ENCODE assay signal across 1 cellular context in the genomic region with DNA sequence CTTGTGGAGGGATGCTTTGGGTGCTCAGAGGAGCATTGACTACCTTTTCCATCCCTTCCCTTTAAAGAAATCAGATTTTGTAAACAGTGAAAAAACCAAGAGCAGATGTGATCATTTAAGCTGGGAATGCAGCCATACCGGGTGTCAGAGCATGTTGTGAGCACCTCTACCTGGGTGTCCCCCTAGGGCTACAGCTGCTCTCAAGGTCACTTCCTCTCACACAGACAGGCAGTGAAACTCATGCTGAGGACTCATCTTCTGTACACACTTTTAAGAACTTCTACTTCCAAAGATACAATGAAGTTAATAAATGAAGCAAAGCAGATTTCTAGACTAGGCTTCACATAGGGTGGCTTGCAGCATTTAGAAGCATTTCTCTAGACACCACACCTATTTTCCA.
TF ChIP-seq lines count a peak whose summit lies in the region.

No MANE protein-coding gene starts in this region.

TF ChIP-seq in GM23338, 12 proteins besides CTCF, POLR2A, EP300 and RAD21 (continued from another document):
- TF ChIP-seq, protein P1, sequence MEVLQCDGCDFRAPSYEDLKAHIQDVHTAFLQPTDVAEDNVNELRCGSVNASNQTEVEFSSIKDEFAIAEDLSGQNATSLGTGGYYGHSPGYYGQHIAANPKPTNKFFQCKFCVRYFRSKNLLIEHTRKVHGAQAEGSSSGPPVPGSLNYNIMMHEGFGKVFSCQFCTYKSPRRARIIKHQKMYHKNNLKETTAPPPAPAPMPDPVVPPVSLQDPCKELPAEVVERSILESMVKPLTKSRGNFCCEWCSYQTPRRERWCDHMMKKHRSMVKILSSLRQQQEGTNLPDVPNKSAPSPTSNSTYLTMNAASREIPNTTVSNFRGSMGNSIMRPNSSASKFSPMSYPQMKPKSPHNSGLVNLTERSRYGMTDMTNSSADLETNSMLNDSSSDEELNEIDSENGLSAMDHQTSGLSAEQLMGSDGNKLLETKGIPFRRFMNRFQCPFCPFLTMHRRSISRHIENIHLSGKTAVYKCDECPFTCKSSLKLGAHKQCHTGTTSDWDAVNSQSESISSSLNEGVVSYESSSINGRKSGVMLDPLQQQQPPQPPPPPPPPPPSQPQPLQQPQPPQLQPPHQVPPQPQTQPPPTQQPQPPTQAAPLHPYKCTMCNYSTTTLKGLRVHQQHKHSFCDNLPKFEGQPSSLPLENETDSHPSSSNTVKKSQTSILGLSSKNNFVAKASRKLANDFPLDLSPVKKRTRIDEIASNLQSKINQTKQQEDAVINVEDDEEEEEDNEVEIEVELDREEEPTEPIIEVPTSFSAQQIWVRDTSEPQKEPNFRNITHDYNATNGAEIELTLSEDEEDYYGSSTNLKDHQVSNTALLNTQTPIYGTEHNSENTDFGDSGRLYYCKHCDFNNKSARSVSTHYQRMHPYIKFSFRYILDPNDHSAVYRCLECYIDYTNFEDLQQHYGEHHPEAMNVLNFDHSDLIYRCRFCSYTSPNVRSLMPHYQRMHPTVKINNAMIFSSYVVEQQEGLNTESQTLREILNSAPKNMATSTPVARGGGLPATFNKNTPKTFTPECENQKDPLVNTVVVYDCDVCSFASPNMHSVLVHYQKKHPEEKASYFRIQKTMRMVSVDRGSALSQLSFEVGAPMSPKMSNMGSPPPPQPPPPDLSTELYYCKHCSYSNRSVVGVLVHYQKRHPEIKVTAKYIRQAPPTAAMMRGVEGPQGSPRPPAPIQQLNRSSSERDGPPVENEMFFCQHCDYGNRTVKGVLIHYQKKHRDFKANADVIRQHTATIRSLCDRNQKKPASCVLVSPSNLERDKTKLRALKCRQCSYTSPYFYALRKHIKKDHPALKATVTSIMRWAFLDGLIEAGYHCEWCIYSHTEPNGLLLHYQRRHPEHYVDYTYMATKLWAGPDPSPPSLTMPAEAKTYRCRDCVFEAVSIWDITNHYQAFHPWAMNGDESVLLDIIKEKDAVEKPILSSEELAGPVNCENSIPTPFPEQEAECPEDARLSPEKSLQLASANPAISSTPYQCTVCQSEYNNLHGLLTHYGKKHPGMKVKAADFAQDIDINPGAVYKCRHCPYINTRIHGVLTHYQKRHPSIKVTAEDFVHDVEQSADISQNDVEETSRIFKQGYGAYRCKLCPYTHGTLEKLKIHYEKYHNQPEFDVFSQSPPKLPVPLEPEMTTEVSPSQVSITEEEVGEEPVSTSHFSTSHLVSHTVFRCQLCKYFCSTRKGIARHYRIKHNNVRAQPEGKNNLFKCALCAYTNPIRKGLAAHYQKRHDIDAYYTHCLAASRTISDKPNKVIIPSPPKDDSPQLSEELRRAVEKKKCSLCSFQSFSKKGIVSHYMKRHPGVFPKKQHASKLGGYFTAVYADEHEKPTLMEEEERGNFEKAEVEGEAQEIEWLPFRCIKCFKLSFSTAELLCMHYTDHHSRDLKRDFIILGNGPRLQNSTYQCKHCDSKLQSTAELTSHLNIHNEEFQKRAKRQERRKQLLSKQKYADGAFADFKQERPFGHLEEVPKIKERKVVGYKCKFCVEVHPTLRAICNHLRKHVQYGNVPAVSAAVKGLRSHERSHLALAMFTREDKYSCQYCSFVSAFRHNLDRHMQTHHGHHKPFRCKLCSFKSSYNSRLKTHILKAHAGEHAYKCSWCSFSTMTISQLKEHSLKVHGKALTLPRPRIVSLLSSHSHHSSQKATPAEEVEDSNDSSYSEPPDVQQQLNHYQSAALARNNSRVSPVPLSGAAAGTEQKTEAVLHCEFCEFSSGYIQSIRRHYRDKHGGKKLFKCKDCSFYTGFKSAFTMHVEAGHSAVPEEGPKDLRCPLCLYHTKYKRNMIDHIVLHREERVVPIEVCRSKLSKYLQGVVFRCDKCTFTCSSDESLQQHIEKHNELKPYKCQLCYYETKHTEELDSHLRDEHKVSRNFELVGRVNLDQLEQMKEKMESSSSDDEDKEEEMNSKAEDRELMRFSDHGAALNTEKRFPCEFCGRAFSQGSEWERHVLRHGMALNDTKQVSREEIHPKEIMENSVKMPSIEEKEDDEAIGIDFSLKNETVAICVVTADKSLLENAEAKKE (CRISPR knock-in tag; IDR thresholded peaks at IDR 0.05): no peak
